Comparison of ENCODE assay signal across 11 cellular contexts in genomic region chr15:60799885-60800728, GRCh38.
A peak's percentile ranks its signal among the peaks of the same experiment; 100 is the strongest.
DNase-seq lines count a peak whose midpoint lies in the region; ATAC-seq and TF ChIP-seq lines count a peak whose summit lies in the region.
"Had no signal": no experiment of that assay in that cellular context is flagged by ENCODE, and none has a peak within 500 bp of the region (broad histone marks: within the 10 kb centered on the region; RNA-seq: fewer than 3 reads in every experiment).

No MANE protein-coding gene starts in this region.

- peaks cover 1 to 3% of the 10 kb centered on the region in 2 donors for H3K36me3 Mint-ChIP-seq in activated T-cell treated with anti-CD3 and anti-CD28 coated beads, Interleukin-2, amount 50 U/mL, for 72 hours (ENCODE audit: insufficient read depth in 2 of 2)
- no peaks in the 10 kb centered on the region for H3K36me3 Mint-ChIP-seq in stimulated activated effector memory CD8-positive, alpha-beta T cell treated with anti-CD3 and anti-CD28 coated beads, Interleukin-12 subunit alpha, Interleukin-12 subunit beta, amount 100 ng/mL, for 72 hours

- peaks cover 77% of the 10 kb centered on the region for H3K4me1 Mint-ChIP-seq in activated T-cell treated with anti-CD3 and anti-CD28 coated beads, Interleukin-2, amount 50 U/mL, for 72 hours (ENCODE audit: low read depth)
- H3K4me1 Mint-ChIP-seq in stimulated activated effector memory CD8-positive, alpha-beta T cell treated with anti-CD3 and anti-CD28 coated beads, Interleukin-12 subunit alpha, Interleukin-12 subunit beta, amount 100 ng/mL, for 72 hours = peaks cover 57% of the 10 kb centered on the region

- H3K4me3 ChIP-seq in fibroblast of the aortic adventitia (ENCODE audit: low read depth, low read length) = no peak overlapping the region

- H3K27me3 ChIP-seq in foreskin keratinocyte = no peaks in the 10 kb centered on the region

- peaks cover 6% of the 10 kb centered on the region for H3K4me1 ChIP-seq in foreskin keratinocyte

- no peak for DNase-seq in activated CD4-positive, CD25-positive, alpha-beta regulatory T cell (lab: John Stamatoyannopoulos, UW)
- peak; percentile 25 to 47 for DNase-seq in activated T-cell treated with anti-CD3 and anti-CD28 coated beads, Interleukin-2, amount 50 U/mL, for 72 hours
- peak; percentile 13 for DNase-seq in fibroblast of the aortic adventitia (ENCODE audit: low read depth)
- DNase-seq in stimulated activated effector memory CD8-positive, alpha-beta T cell treated with anti-CD3 and anti-CD28 coated beads, Interleukin-12 subunit alpha, Interleukin-12 subunit beta, amount 100 ng/mL, for 72 hours (ENCODE audit: low spot score in 2 of 2) = peak in 1 of 2 donors; percentile 56
- no peak for DNase-seq in HUDEP-2 (lab: John Stamatoyannopoulos, UW; ENCODE audit: unreplicated experiment in 76 of 76)
- no peak for DNase-seq in foreskin keratinocyte
- DNase-seq in COLO668 (lab: John Stamatoyannopoulos, UW; ENCODE audit: unreplicated experiment) = no peak
- DNase-seq: 8988T, KBM-7, NCI-H446 had no signal

- H3K27ac Mint-ChIP-seq in activated T-cell treated with anti-CD3 and anti-CD28 coated beads, Interleukin-2, amount 50 U/mL, for 72 hours = peak overlapping the region; percentile 93
- H3K27ac Mint-ChIP-seq in stimulated activated effector memory CD8-positive, alpha-beta T cell treated with anti-CD3 and anti-CD28 coated beads, Interleukin-12 subunit alpha, Interleukin-12 subunit beta, amount 100 ng/mL, for 72 hours = peak overlapping the region; percentile 63

- TF ChIP-seq CTCF in fibroblast of the aortic adventitia (IDR thresholded peaks at IDR 0.05; ENCODE audit: insufficient read depth, low read length) = no peak
- TF ChIP-seq CTCF in foreskin keratinocyte (conservative IDR thresholded peaks at IDR 0.05) = no peak

- peaks cover 0 to 3% of the 10 kb centered on the region in 2 donors for H3K9me3 Mint-ChIP-seq in activated T-cell treated with anti-CD3 and anti-CD28 coated beads, Interleukin-2, amount 50 U/mL, for 72 hours
- no peaks in the 10 kb centered on the region for H3K9me3 Mint-ChIP-seq in stimulated activated effector memory CD8-positive, alpha-beta T cell treated with anti-CD3 and anti-CD28 coated beads, Interleukin-12 subunit alpha, Interleukin-12 subunit beta, amount 100 ng/mL, for 72 hours

- H3K27me3 Mint-ChIP-seq in activated T-cell treated with anti-CD3 and anti-CD28 coated beads, Interleukin-2, amount 50 U/mL, for 72 hours (ENCODE audit: low read depth) = peaks cover 21% of the 10 kb centered on the region

- ATAC-seq in activated CD4-positive, CD25-positive, alpha-beta regulatory T cell treated with anti-CD3 and anti-CD28 coated beads, Interleukin-2, amount 50 U/mL, for 24 hours = peak; percentile 57 to 69
- peak; percentile 58 to 73 for ATAC-seq in activated T-cell treated with anti-CD3 and anti-CD28 coated beads, Interleukin-2, amount 50 U/mL, for 72 hours (replicated peaks in 1 of 2)
- peak; percentile 64 for ATAC-seq in stimulated activated effector memory CD8-positive, alpha-beta T cell treated with anti-CD3 and anti-CD28 coated beads, Interleukin-12 subunit alpha, Interleukin-12 subunit beta, amount 100 ng/mL, for 72 hours
- no peak for ATAC-seq in foreskin keratinocyte

- H3K27ac ChIP-seq in foreskin keratinocyte = no peak overlapping the region

- H3K4me3 Mint-ChIP-seq in activated T-cell treated with anti-CD3 and anti-CD28 coated beads, Interleukin-2, amount 50 U/mL, for 72 hours = peak overlapping the region; percentile 63 to 78
- peak overlapping the region; percentile 48 for H3K4me3 Mint-ChIP-seq in stimulated activated effector memory CD8-positive, alpha-beta T cell treated with anti-CD3 and anti-CD28 coated beads, Interleukin-12 subunit alpha, Interleukin-12 subunit beta, amount 100 ng/mL, for 72 hours

Comparison
In these comparisons a context has a peak if more than half of its experiments do, and no peak if none do; other contexts are left out.
1. DNase-seq: peak in activated T-cell treated with anti-CD3 and anti-CD28 coated beads, Interleukin-2, amount 50 U/mL, for 72 hours (2 of 2) and fibroblast of the aortic adventitia (single experiment); none in activated CD4-positive, CD25-positive, alpha-beta regulatory T cell (0 of 4), HUDEP-2 (0 of 76), foreskin keratinocyte (0 of 2) and COLO668 (single experiment).